In genomic region chr10:129099486-129099885, GRCh38 we compare ENCODE assay signal across 24 cellular contexts.
"Had no signal": no experiment of that assay in that cellular context is flagged by ENCODE, and none has a peak within 500 bp of the region (broad histone marks: within the 10 kb centered on the region; RNA-seq: fewer than 3 reads in every experiment).

No MANE protein-coding gene starts in this region.

- H3K27ac Mint-ChIP-seq: immature natural killer cell; stimulated activated memory B cell treated with anti-CD40 and anti-IgM and Interleukin-4, amounts not matched to agents 10 μg/mL and 1 μg/mL and 100 μg/mL, for 72 hours had no signal

- H3K27me3 ChIP-seq: left lung, right lobe of liver, tibial nerve, upper lobe of left lung had no signal

- H3K9me3 Mint-ChIP-seq: immature natural killer cell; naive thymus-derived CD8-positive, alpha-beta T cell; neural crest cell; stimulated activated memory B cell treated with anti-CD40 and anti-IgM and Interleukin-4, amounts not matched to agents 10 μg/mL and 1 μg/mL and 100 μg/mL, for 72 hours; stimulated activated naive CD8-positive, alpha-beta T cell treated with anti-CD3 and anti-CD28 coated beads, Interleukin-15, amount 100 ng/mL, for 72 hours had no signal

- H3K36me3 Mint-ChIP-seq: immature natural killer cell; naive thymus-derived CD8-positive, alpha-beta T cell; stimulated activated memory B cell treated with anti-CD40 and anti-IgM and Interleukin-4, amounts not matched to agents 10 μg/mL and 1 μg/mL and 100 μg/mL, for 72 hours had no signal

- DNase-seq: hypothalamus; immature natural killer cell; left lung; lower lobe of right lung; mammary epithelial cell; mesenchymal stem cell; naive thymus-derived CD8-positive, alpha-beta T cell; nucleus accumbens; psoas muscle; right lobe of liver; stimulated activated CD4-positive, alpha-beta T cell treated with anti-CD3 and anti-CD28 coated beads, Interleukin-1b, Interleukin-23, amount 100 ng/mL, for 48 hours; stimulated activated CD4-positive, alpha-beta T cell treated with anti-CD3 and anti-CD28 coated beads, Interleukin-2, amount 100 ng/mL, for 48 hours; stimulated activated CD4-positive, alpha-beta T cell treated with anti-CD3 and anti-CD28 coated beads, Interleukin-4, amount 100 ng/mL, for 4 hours; stimulated activated CD8-positive, alpha-beta memory T cell treated with anti-CD3 and anti-CD28 coated beads, Interleukin-4, amount 100 ng/mL, for 48 hours; stimulated activated naive CD4-positive, alpha-beta T cell treated with Interleukin-2 at 50 U/mL for 16 hours; stimulated activated naive CD8-positive, alpha-beta T cell treated with anti-CD3 and anti-CD28 coated beads, Interleukin-15, amount 100 ng/mL, for 72 hours; substantia nigra; upper lobe of left lung had no signal

- H3K4me1 Mint-ChIP-seq: stimulated activated memory B cell treated with anti-CD40 and anti-IgM and Interleukin-4, amounts not matched to agents 10 μg/mL and 1 μg/mL and 100 μg/mL, for 72 hours had no signal

- H3K27ac ChIP-seq: left lung, lower lobe of right lung, parathyroid adenoma, psoas muscle, right lobe of liver, tibial nerve, upper lobe of left lung had no signal

- H3K4me3 ChIP-seq: left lung, lower lobe of right lung, psoas muscle, right lobe of liver, smooth muscle cell, tibial nerve, upper lobe of left lung had no signal

- H3K4me3 Mint-ChIP-seq: immature natural killer cell; nephron; neural crest cell; stimulated activated memory B cell treated with anti-CD40 and anti-IgM and Interleukin-4, amounts not matched to agents 10 μg/mL and 1 μg/mL and 100 μg/mL, for 72 hours; stimulated activated naive CD8-positive, alpha-beta T cell treated with anti-CD3 and anti-CD28 coated beads, Interleukin-15, amount 100 ng/mL, for 72 hours had no signal

- H3K36me3 ChIP-seq: left lung, lower lobe of right lung, right lobe of liver, tibial nerve, upper lobe of left lung had no signal

- H3K4me1 ChIP-seq: parathyroid adenoma, psoas muscle had no signal

- H3K27me3 Mint-ChIP-seq: naive thymus-derived CD8-positive, alpha-beta T cell; stimulated activated memory B cell treated with anti-CD40 and anti-IgM and Interleukin-4, amounts not matched to agents 10 μg/mL and 1 μg/mL and 100 μg/mL, for 72 hours; stimulated activated naive CD8-positive, alpha-beta T cell treated with anti-CD3 and anti-CD28 coated beads, Interleukin-15, amount 100 ng/mL, for 72 hours had no signal

- H3K9me3 ChIP-seq: left lung, lower lobe of right lung, psoas muscle, right lobe of liver, tibial nerve, upper lobe of left lung had no signal

- ATAC-seq: left lung; lower lobe of right lung; naive thymus-derived CD8-positive, alpha-beta T cell; psoas muscle; right lobe of liver; stimulated activated memory B cell treated with anti-CD40 and anti-IgM and Interleukin-4, amounts not matched to agents 10 μg/mL and 1 μg/mL and 100 μg/mL, for 72 hours; stimulated activated naive CD8-positive, alpha-beta T cell treated with anti-CD3 and anti-CD28 coated beads, Interleukin-15, amount 100 ng/mL, for 72 hours had no signal
